20 cellular contexts compared by ENCODE assay signal in the genomic region with DNA sequence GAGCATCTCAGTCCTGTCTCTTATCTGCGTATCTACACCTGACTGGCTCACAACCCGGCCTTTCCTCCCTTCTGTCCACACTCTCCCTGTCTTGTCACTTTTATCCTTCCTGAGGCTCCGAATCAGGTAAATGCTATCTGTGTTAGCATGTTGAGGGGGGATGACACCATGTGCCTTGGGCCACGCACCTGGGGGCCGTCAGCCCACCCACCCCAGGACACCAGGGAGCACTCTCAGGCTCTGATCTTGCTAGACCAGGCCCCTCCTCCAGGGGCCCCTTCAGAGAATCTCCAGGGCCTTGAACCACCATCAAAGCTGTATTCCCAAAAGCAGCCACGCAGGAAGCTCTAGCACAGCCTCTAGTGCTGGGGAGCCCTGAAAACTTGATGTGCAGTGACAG.
"Had no signal": no experiment of that assay in that cellular context is flagged by ENCODE, and none has a peak within 500 bp of the region (broad histone marks: within the 10 kb centered on the region; RNA-seq: fewer than 3 reads in every experiment).

No MANE protein-coding gene starts in this region.

- H3K36me3 Mint-ChIP-seq: IgD-negative memory B cell had no signal

- H3K9ac ChIP-seq: KMS-11 had no signal

- ATAC-seq: K562 had no signal

- DNase-seq: MV-4-11, NCI-H1048, NCI-H1105, NCI-H1417, NCI-H1436 treated with DMSO at 0.1 percent for 48 hours, NCI-H1694, NCI-H187 treated with DMSO at 0.1 percent for 48 hours, NCI-H2029 treated with DMSO at 0.1 percent for 48 hours, NCI-H2171 treated with DMSO at 0.1 percent for 48 hours, NCI-H345, NCI-H524, NCI-H526 treated with DMSO at 0.1 percent for 48 hours, NCI-H774, SHP77 treated with DMSO at 0.1 percent for 48 hours, SJCRH30 had no signal

- H3K9me3 ChIP-seq: SJCRH30 had no signal

- H3K4me3 ChIP-seq: K562, SJCRH30 had no signal

- H3K27me3 Mint-ChIP-seq: IgD-negative memory B cell had no signal

- H3K36me3 ChIP-seq: SJCRH30 had no signal

- H3K4me1 ChIP-seq: SJCRH30 had no signal

- H3K4me3 Mint-ChIP-seq: IgD-negative memory B cell had no signal

- H3K4me2 ChIP-seq: KMS-11 had no signal

- H3K27ac ChIP-seq: HL-60, KMS-11, RWPE1, SJCRH30 had no signal
